8 cellular contexts compared by ENCODE assay signal in the genomic region with DNA sequence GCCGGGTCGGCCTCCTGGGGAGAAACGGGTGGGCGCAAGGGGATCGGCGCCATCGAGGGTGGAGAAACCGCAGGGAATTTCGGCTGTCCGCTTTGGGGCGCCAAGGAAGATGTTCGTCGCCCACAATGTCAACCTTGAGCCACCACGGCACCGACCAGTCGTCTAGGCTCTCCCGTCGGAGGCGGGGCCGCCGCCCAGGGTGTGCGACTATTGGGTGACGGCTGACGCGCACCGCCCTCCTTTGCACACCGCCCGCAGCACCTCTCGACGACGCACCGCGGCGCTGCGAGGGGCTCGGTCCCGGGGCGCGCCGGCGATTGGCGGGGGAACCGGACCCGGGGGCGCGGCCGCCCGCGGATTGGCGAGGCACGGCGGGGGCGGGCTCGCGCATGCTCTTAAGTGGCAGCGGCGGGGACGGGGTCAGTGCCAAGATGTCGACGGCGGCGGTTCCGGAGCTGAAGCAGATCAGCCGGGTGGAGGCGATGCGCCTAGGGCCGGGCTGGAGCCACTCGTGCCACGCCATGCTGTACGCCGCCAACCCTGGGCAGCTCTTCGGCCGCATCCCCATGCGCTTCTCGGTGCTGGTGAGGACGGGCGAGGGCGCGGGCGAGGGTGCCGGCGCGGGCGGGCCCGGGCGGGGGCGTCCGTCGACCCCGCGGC. TPM values are rescaled to one million over a fixed set of nuclear protein-coding genes. Genes with fewer than 3 reads are reported as not detected.
A peak's percentile ranks its signal among the peaks of the same experiment; 100 is the strongest.
DNase-seq lines count a peak whose midpoint lies in the region; ATAC-seq and TF ChIP-seq lines count a peak whose summit lies in the region.

NUDT16L1 (plus strand) TSS at position 267 of the 660 bp plus-strand sequence; CDS start at position 432, 165 bp downstream.

- H3K27ac Mint-ChIP-seq in T-helper 17 cell (peak within 1 kb of the TSS; percentile 27), progenitor cell of endocrine pancreas (peak within 1 kb of the TSS; percentile 89)

- H3K36me3 ChIP-seq in left ventricle myocardium inferior = peaks cover 39% of the 10 kb centered on the region
- peaks cover 32% of the 10 kb centered on the region for H3K36me3 ChIP-seq in upper lobe of right lung

- H3K4me3 ChIP-seq in left ventricle myocardium inferior (peak within 1 kb of the TSS; percentile 100), upper lobe of right lung (peak within 1 kb of the TSS; percentile 87)

- H3K4me3 Mint-ChIP-seq in T-helper 17 cell (peak within 1 kb of the TSS; percentile 88), progenitor cell of endocrine pancreas (ENCODE audit: low read depth) (peak within 1 kb of the TSS; percentile 80)

- H3K27ac ChIP-seq in left ventricle myocardium inferior (replicated peaks) (peak within 1 kb of the TSS; percentile 92), upper lobe of right lung (peak within 1 kb of the TSS; percentile 88)

- peak; percentile 64 to 87 for DNase-seq in NCI-H187 (lab: John Stamatoyannopoulos, UW)
- DNase-seq in T-helper 17 cell = peak; percentile 98
- DNase-seq in amygdala (lab: John Stamatoyannopoulos, UW) = peak; percentile 74 to 98 (median 93)
- DNase-seq in left ventricle myocardium inferior = peak; percentile 97
- DNase-seq in progenitor cell of endocrine pancreas (ENCODE audit: low spot score, unreplicated experiment) = peak; percentile 96
- DNase-seq in upper lobe of right lung = peak; percentile 99

- H3K4me1 ChIP-seq in left ventricle myocardium inferior (peaks cover 52% of the 10 kb centered on the region), upper lobe of right lung (peaks cover 17% of the 10 kb centered on the region)

- no peaks in the 10 kb centered on the region for H3K27me3 Mint-ChIP-seq in T-helper 17 cell
- no peaks in the 10 kb centered on the region for H3K27me3 Mint-ChIP-seq in progenitor cell of endocrine pancreas

- H3K9me3 Mint-ChIP-seq in progenitor cell of endocrine pancreas (ENCODE audit: low read depth) = no peaks in the 10 kb centered on the region

- H3K4me1 Mint-ChIP-seq in T-helper 17 cell (peaks cover 10% of the 10 kb centered on the region), progenitor cell of endocrine pancreas (ENCODE audit: low read depth) (peaks cover 1% of the 10 kb centered on the region)

- peak; percentile 90 for ATAC-seq in GM18499 (IDR thresholded peaks at IDR 0.05; ENCODE audit: insufficient read depth, unreplicated experiment)
- peak; percentile 90 for ATAC-seq in HG02938 (IDR thresholded peaks at IDR 0.05; ENCODE audit: unreplicated experiment)
- ATAC-seq in T-helper 17 cell = peak; percentile 95
- ATAC-seq in upper lobe of right lung = peak; percentile 95

- H3K36me3 Mint-ChIP-seq in T-helper 17 cell (ENCODE audit: low read depth) (no peaks in the 10 kb centered on the region), progenitor cell of endocrine pancreas (ENCODE audit: insufficient read depth) (peaks cover 1% of the 10 kb centered on the region)

- TF ChIP-seq CTCF in left ventricle myocardium inferior (IDR thresholded peaks at IDR 0.05; ENCODE audit: borderline replicate concordance) (peak; percentile 48), progenitor cell of endocrine pancreas (IDR thresholded peaks at IDR 0.05; ENCODE audit: unreplicated experiment) (peak; percentile 35), upper lobe of right lung (IDR thresholded peaks at IDR 0.05) (peak; percentile 28)

- H3K27me3 ChIP-seq in left ventricle myocardium inferior (ENCODE audit: low read depth) = no peaks in the 10 kb centered on the region
- H3K27me3 ChIP-seq in upper lobe of right lung = no peaks in the 10 kb centered on the region

- H3K9me3 ChIP-seq in T-helper 17 cell (ENCODE audit: control insufficient read depth, low read length, poor library complexity, severe bottlenecking) (no peaks in the 10 kb centered on the region), left ventricle myocardium inferior (replicated peaks) (no peaks in the 10 kb centered on the region), upper lobe of right lung (no peaks in the 10 kb centered on the region)

- intact Hi-C loops in left ventricle myocardium inferior (cut with micrococcal nuclease) = no loop called here
- intact Hi-C loops in upper lobe of right lung (cut with DNase I) = no loop called here

RNA-seq across cellular contexts. Expression of gene NUDT16L1, which starts in this region (rescaled TPM):
- 10 to 100 TPM; 44.7 to 49.6 TPM for total RNA-seq in T-helper 17 cell
- 61.9 TPM for total RNA-seq in left ventricle myocardium inferior
- total RNA-seq in progenitor cell of endocrine pancreas = 39.4 and 41.8 TPM in 2 replicates
- total RNA-seq in upper lobe of right lung = 24.0 TPM

Comparison
In these comparisons a context has a peak if more than half of its experiments do, and no peak if none do; other contexts are left out.
1. Peak in every context shown above with its lines: DNase-seq, ATAC-seq, H3K4me3 ChIP-seq and H3K27ac ChIP-seq.